ENCODE assay signal across 28 cellular contexts in genomic region chr17:72427761-72428109, GRCh38.
"Had no signal": no experiment of that assay in that cellular context is flagged by ENCODE, and none has a peak within 500 bp of the region (broad histone marks: within the 10 kb centered on the region; RNA-seq: fewer than 3 reads in every experiment).

No MANE protein-coding gene starts in this region.

- H3K4me3 ChIP-seq: gastrocnemius medialis, right atrium auricular region, spleen, thoracic aorta, upper lobe of left lung, vagina had no signal

- H3K4me1 Mint-ChIP-seq: activated CD4-positive, alpha-beta T cell treated with anti-CD3 and anti-CD28 coated beads, Interleukin-2, amount 10 ng/mL, durations not matched to agents 7 days and 5 days; activated naive CD4-positive, alpha-beta T cell treated with anti-CD3 and anti-CD28 coated beads, Interleukin-2, amount 10 ng/mL, durations not matched to agents 7 days and 5 days; activated naive CD8-positive, alpha-beta T cell treated with anti-CD3 and anti-CD28 coated beads, Interleukin-2, amount 10 ng/mL, durations not matched to agents 7 days and 5 days; naive B cell had no signal

- H3K4me1 ChIP-seq: gastrocnemius medialis, parathyroid adenoma, upper lobe of left lung had no signal

- H3K27me3 ChIP-seq: brain microvascular endothelial cell, gastrocnemius medialis, right atrium auricular region, upper lobe of left lung, vagina had no signal

- H3K27me3 Mint-ChIP-seq: activated CD4-positive, alpha-beta memory T cell treated with anti-CD3 and anti-CD28 coated beads, Interleukin-2, amount 10 ng/mL, durations not matched to agents 7 days and 5 days; activated CD4-positive, alpha-beta T cell treated with anti-CD3 and anti-CD28 coated beads, Interleukin-2, amount 10 ng/mL, durations not matched to agents 7 days and 5 days; activated naive CD4-positive, alpha-beta T cell treated with anti-CD3 and anti-CD28 coated beads, Interleukin-2, amount 10 ng/mL, durations not matched to agents 7 days and 5 days; activated naive CD8-positive, alpha-beta T cell treated with anti-CD3 and anti-CD28 coated beads, Interleukin-2, amount 10 ng/mL, durations not matched to agents 7 days and 5 days; activated T-cell treated with anti-CD3 and anti-CD28 coated beads, Interleukin-2, amount 50 U/mL, for 24 hours had no signal

- H3K36me3 Mint-ChIP-seq: activated naive CD4-positive, alpha-beta T cell treated with anti-CD3 and anti-CD28 coated beads, Interleukin-2, amount 10 ng/mL, durations not matched to agents 7 days and 5 days; activated naive CD8-positive, alpha-beta T cell treated with anti-CD3 and anti-CD28 coated beads, Interleukin-2, amount 10 ng/mL, durations not matched to agents 7 days and 5 days; naive B cell had no signal

- H2AFZ ChIP-seq: parathyroid adenoma had no signal

- H3K9me3 ChIP-seq: gastrocnemius medialis, right atrium auricular region, spleen, thoracic aorta, upper lobe of left lung, vagina had no signal

- H3K9me3 Mint-ChIP-seq: activated CD4-positive, alpha-beta memory T cell treated with anti-CD3 and anti-CD28 coated beads, Interleukin-2, amount 10 ng/mL, durations not matched to agents 7 days and 5 days; activated CD4-positive, alpha-beta T cell treated with anti-CD3 and anti-CD28 coated beads, Interleukin-2, amount 10 ng/mL, durations not matched to agents 7 days and 5 days; activated naive CD4-positive, alpha-beta T cell treated with anti-CD3 and anti-CD28 coated beads, Interleukin-2, amount 10 ng/mL, durations not matched to agents 7 days and 5 days; activated naive CD8-positive, alpha-beta T cell treated with anti-CD3 and anti-CD28 coated beads, Interleukin-2, amount 10 ng/mL, durations not matched to agents 7 days and 5 days; activated T-cell treated with anti-CD3 and anti-CD28 coated beads, Interleukin-2, amount 50 U/mL, for 24 hours; effector memory CD8-positive, alpha-beta T cell; T-helper 2 cell treated with Interferon-gamma antibody and Interleukin-4, amounts not matched to agents 5 μg/mL and 100 μg/mL, for 36 hours had no signal

- H3K4me3 Mint-ChIP-seq: activated CD4-positive, alpha-beta memory T cell treated with anti-CD3 and anti-CD28 coated beads, Interleukin-2, amount 10 ng/mL, durations not matched to agents 7 days and 5 days; activated CD4-positive, alpha-beta T cell treated with anti-CD3 and anti-CD28 coated beads, Interleukin-2, amount 10 ng/mL, durations not matched to agents 7 days and 5 days; activated naive CD4-positive, alpha-beta T cell treated with anti-CD3 and anti-CD28 coated beads, Interleukin-2, amount 10 ng/mL, durations not matched to agents 7 days and 5 days; activated naive CD8-positive, alpha-beta T cell treated with anti-CD3 and anti-CD28 coated beads, Interleukin-2, amount 10 ng/mL, durations not matched to agents 7 days and 5 days; activated T-cell treated with anti-CD3 and anti-CD28 coated beads, Interleukin-2, amount 50 U/mL, for 24 hours; effector memory CD8-positive, alpha-beta T cell; T-helper 2 cell treated with Interferon-gamma antibody and Interleukin-4, amounts not matched to agents 5 μg/mL and 100 μg/mL, for 36 hours had no signal

- H3K36me3 ChIP-seq: brain microvascular endothelial cell, gastrocnemius medialis, right atrium auricular region, spleen, thoracic aorta, upper lobe of left lung, vagina had no signal

- H3K27ac ChIP-seq: brain microvascular endothelial cell, gastrocnemius medialis, parathyroid adenoma, right atrium auricular region, spleen, thoracic aorta, upper lobe of left lung, vagina had no signal

- DNase-seq: activated CD4-positive, alpha-beta memory T cell treated with anti-CD3 and anti-CD28 coated beads, Interleukin-2, amount 10 ng/mL, durations not matched to agents 7 days and 5 days; activated CD4-positive, alpha-beta T cell treated with anti-CD3 and anti-CD28 coated beads, Interleukin-2, amount 10 ng/mL, durations not matched to agents 7 days and 5 days; activated CD4-positive, CD25-positive, alpha-beta regulatory T cell treated with anti-CD3 and anti-CD28 coated beads, Interleukin-2, amount 50 U/mL, for 72 hours; activated CD8-positive, alpha-beta memory T cell treated with anti-CD3 and anti-CD28 coated beads, Interleukin-2, amount 50 U/mL, for 48 hours; activated gamma-delta T cell; activated naive CD4-positive, alpha-beta T cell treated with anti-CD3 and anti-CD28 coated beads, Interleukin-2, amount 10 ng/mL, durations not matched to agents 7 days and 5 days; activated naive CD8-positive, alpha-beta T cell treated with anti-CD3 and anti-CD28 coated beads, Interleukin-2, amount 10 ng/mL, durations not matched to agents 7 days and 5 days; activated T-cell treated with anti-CD3 and anti-CD28 coated beads, Interleukin-2, amount 50 U/mL, for 24 hours; amniotic stem cell; brain microvascular endothelial cell; cortex of kidney; effector memory CD8-positive, alpha-beta T cell; erythroblast; gastrocnemius medialis; glutamatergic neuron; left cardiac atrium; left ventricle myocardium superior; naive B cell; occipital lobe; spleen; stimulated activated CD4-positive, alpha-beta T cell treated with anti-CD3 and anti-CD28 coated beads, Interleukin-2, amount 100 ng/mL, for 48 hours; stimulated activated naive CD8-positive, alpha-beta T cell treated with anti-CD3 and anti-CD28 coated beads, Interleukin-15, Interleukin-2, amounts not matched to agents 100 U/mL and 50 U/mL, for 24 hours; upper lobe of left lung had no signal

- ATAC-seq: effector memory CD8-positive, alpha-beta T cell; gastrocnemius medialis; left cardiac atrium; left ventricle myocardium superior; stimulated activated naive CD8-positive, alpha-beta T cell treated with anti-CD3 and anti-CD28 coated beads, Interleukin-15, Interleukin-2, amounts not matched to agents 100 U/mL and 50 U/mL, for 24 hours had no signal

- H3K27ac Mint-ChIP-seq: activated CD4-positive, alpha-beta memory T cell treated with anti-CD3 and anti-CD28 coated beads, Interleukin-2, amount 10 ng/mL, durations not matched to agents 7 days and 5 days; activated CD4-positive, alpha-beta T cell treated with anti-CD3 and anti-CD28 coated beads, Interleukin-2, amount 10 ng/mL, durations not matched to agents 7 days and 5 days; activated naive CD4-positive, alpha-beta T cell treated with anti-CD3 and anti-CD28 coated beads, Interleukin-2, amount 10 ng/mL, durations not matched to agents 7 days and 5 days; activated naive CD8-positive, alpha-beta T cell treated with anti-CD3 and anti-CD28 coated beads, Interleukin-2, amount 10 ng/mL, durations not matched to agents 7 days and 5 days; activated T-cell treated with anti-CD3 and anti-CD28 coated beads, Interleukin-2, amount 50 U/mL, for 24 hours; effector memory CD8-positive, alpha-beta T cell; naive B cell; T-helper 2 cell treated with Interferon-gamma antibody and Interleukin-4, amounts not matched to agents 5 μg/mL and 100 μg/mL, for 36 hours had no signal

- H3K9ac ChIP-seq: parathyroid adenoma had no signal
